19 cellular contexts compared by ENCODE assay signal in genomic region chr20:62980380-62980960, GRCh38. TPM values are rescaled to one million over a fixed set of nuclear protein-coding genes. Genes with fewer than 3 reads are reported as not detected.
DNase-seq lines count a peak whose midpoint lies in the region; ATAC-seq and TF ChIP-seq lines count a peak whose summit lies in the region.
"Had no signal": no experiment of that assay in that cellular context is flagged by ENCODE, and none has a peak within 500 bp of the region (broad histone marks: within the 10 kb centered on the region; RNA-seq: fewer than 3 reads in every experiment).

No MANE protein-coding gene starts in this region.

- no peaks in the 10 kb centered on the region for H3K9me3 ChIP-seq in KOPT-K1 (ENCODE audit: insufficient read depth, low read length, poor library complexity, severe bottlenecking)
- H3K9me3 ChIP-seq: adrenal gland, BE2C had no signal

- no peaks in the 10 kb centered on the region for H3K36me3 ChIP-seq in KOPT-K1 (ENCODE audit: insufficient read depth, low read length)
- H3K36me3 ChIP-seq: adrenal gland, BE2C had no signal

- ATAC-seq in HG03025 (IDR thresholded peaks at IDR 0.05; ENCODE audit: low FRiP score, unreplicated experiment) (no peak), GM18505 (IDR thresholded peaks at IDR 0.05; ENCODE audit: unreplicated experiment) (no peak)
- ATAC-seq: activated T-helper 17 cell treated with anti-CD3 and anti-CD28 coated beads, Interleukin-2, amount 50 U/mL, for 72 hours had no signal

- H3K36me3 Mint-ChIP-seq in glutamatergic neuron (ENCODE audit: unreplicated experiment) = no peaks in the 10 kb centered on the region
- H3K36me3 Mint-ChIP-seq in activated CD4-positive, alpha-beta T cell treated with anti-CD3 and anti-CD28 coated beads, Interleukin-2, amount 10 ng/mL, durations not matched to agents 24 days and 14 days (ENCODE audit: low read depth) = no peaks in the 10 kb centered on the region
- H3K36me3 Mint-ChIP-seq: WTC11 had no signal

- H3K4me1 Mint-ChIP-seq in glutamatergic neuron (ENCODE audit: low read depth, unreplicated experiment) = peaks cover 43% of the 10 kb centered on the region
- H3K4me1 Mint-ChIP-seq in activated CD4-positive, alpha-beta T cell treated with anti-CD3 and anti-CD28 coated beads, Interleukin-2, amount 10 ng/mL, durations not matched to agents 24 days and 14 days = peaks cover 21% of the 10 kb centered on the region
- H3K4me1 Mint-ChIP-seq: activated T-helper 17 cell treated with anti-CD3 and anti-CD28 coated beads, Interleukin-2, amount 50 U/mL, for 72 hours had no signal

- H3K27me3 Mint-ChIP-seq in glutamatergic neuron (ENCODE audit: unreplicated experiment) = peaks cover 15% of the 10 kb centered on the region
- peaks cover 42% of the 10 kb centered on the region for H3K27me3 Mint-ChIP-seq in activated CD4-positive, alpha-beta T cell treated with anti-CD3 and anti-CD28 coated beads, Interleukin-2, amount 10 ng/mL, durations not matched to agents 24 days and 14 days

- TF ChIP-seq POLR2A in GM18505 (IDR thresholded peaks at IDR 0.05; ENCODE audit: borderline replicate concordance, extremely low read depth, insufficient read depth, insufficient read length) = no peak

- peaks cover 24% of the 10 kb centered on the region for H3K9me3 Mint-ChIP-seq in glutamatergic neuron (ENCODE audit: unreplicated experiment)
- H3K9me3 Mint-ChIP-seq in activated CD4-positive, alpha-beta T cell treated with anti-CD3 and anti-CD28 coated beads, Interleukin-2, amount 10 ng/mL, durations not matched to agents 24 days and 14 days = no peaks in the 10 kb centered on the region
- H3K9me3 Mint-ChIP-seq: activated T-helper 17 cell treated with anti-CD3 and anti-CD28 coated beads, Interleukin-2, amount 50 U/mL, for 72 hours; WTC11 had no signal

- peak overlapping the region; percentile 91 for H3K27ac Mint-ChIP-seq in glutamatergic neuron (ENCODE audit: unreplicated experiment)
- no peak overlapping the region for H3K27ac Mint-ChIP-seq in activated CD4-positive, alpha-beta T cell treated with anti-CD3 and anti-CD28 coated beads, Interleukin-2, amount 10 ng/mL, durations not matched to agents 24 days and 14 days
- H3K27ac Mint-ChIP-seq: activated T-helper 17 cell treated with anti-CD3 and anti-CD28 coated beads, Interleukin-2, amount 50 U/mL, for 72 hours; WTC11 had no signal

- intact Hi-C loops in activated CD4-positive, alpha-beta T cell treated with anti-CD3 and anti-CD28 coated beads, Interleukin-2, amount 10 ng/mL, durations not matched to agents 24 days and 14 days (cut with micrococcal nuclease) = no loop called here

- H3K27ac ChIP-seq in KOPT-K1 (ENCODE audit: low read depth, low read length, poor library complexity, severe bottlenecking) = peak overlapping the region; percentile 71
- H3K27ac ChIP-seq: adrenal gland, hepatocyte, KMS-11, skin epidermis had no signal

- DNase-seq in DMS153 treated with DMSO at 0.1 percent for 48 hours (lab: John Stamatoyannopoulos, UW; ENCODE audit: unreplicated experiment) (peak; percentile 59), NCI-H2227 treated with DMSO at 0.1 percent for 48 hours (lab: John Stamatoyannopoulos, UW) (peak; percentile 16), glutamatergic neuron (no peak)
- DNase-seq in activated CD4-positive, alpha-beta T cell treated with anti-CD3 and anti-CD28 coated beads for 48 hours = no peak
- DNase-seq in activated CD4-positive, alpha-beta T cell treated with anti-CD3 and anti-CD28 coated beads, Interleukin-2, amount 10 ng/mL, durations not matched to agents 24 days and 14 days = no peak
- DNase-seq: activated CD8-positive, alpha-beta memory T cell treated with anti-CD3 and anti-CD28 coated beads for 24 hours; adrenal gland; NCI-H187 treated with DMSO at 0.1 percent for 48 hours had no signal

- peak overlapping the region; percentile 64 for H3K4me3 Mint-ChIP-seq in glutamatergic neuron (ENCODE audit: unreplicated experiment)
- no peak overlapping the region for H3K4me3 Mint-ChIP-seq in activated CD4-positive, alpha-beta T cell treated with anti-CD3 and anti-CD28 coated beads, Interleukin-2, amount 10 ng/mL, durations not matched to agents 24 days and 14 days
- H3K4me3 Mint-ChIP-seq: WTC11 had no signal

- no peak for TF ChIP-seq CTCF in glutamatergic neuron (IDR thresholded peaks at IDR 0.05; ENCODE audit: partially characterized antibody, unreplicated experiment)

RNA-seq across cellular contexts. Expression of gene BHLHE23, which starts 26.3 kb away (rescaled TPM):
- 23.9 TPM for total RNA-seq in glutamatergic neuron (ENCODE audit: unreplicated experiment)
- total RNA-seq in activated CD4-positive, alpha-beta T cell treated with anti-CD3 and anti-CD28 coated beads, Interleukin-2, amount 10 ng/mL, durations not matched to agents 24 days and 14 days = not detected in 2 replicates
- total RNA-seq: activated T-helper 17 cell treated with anti-CD3 and anti-CD28 coated beads, Interleukin-2, amount 50 U/mL, for 72 hours; adrenal gland; hepatocyte; osteocyte; T-helper 1 cell treated with Interleukin-12 subunit alpha and Interleukin-12 subunit beta and Interleukin-4 antibody, amounts not matched to agents 30 ng/mL and 1 ng/mL, for 36 hours had no signal

RNA-seq across cellular contexts. Expression of gene SLC17A9, which starts 28.0 kb away (rescaled TPM):
- total RNA-seq in glutamatergic neuron (ENCODE audit: unreplicated experiment) = 1.8 TPM
- 13.0 and 14.0 TPM in 2 replicates for total RNA-seq in activated CD4-positive, alpha-beta T cell treated with anti-CD3 and anti-CD28 coated beads, Interleukin-2, amount 10 ng/mL, durations not matched to agents 24 days and 14 days
- total RNA-seq: osteocyte had no signal

RNA-seq across cellular contexts. Expression of gene GID8, which starts 42.5 kb away (rescaled TPM):
- 57.8 TPM for total RNA-seq in glutamatergic neuron (ENCODE audit: unreplicated experiment)
- 50.0 and 58.0 TPM in 2 replicates for total RNA-seq in activated CD4-positive, alpha-beta T cell treated with anti-CD3 and anti-CD28 coated beads, Interleukin-2, amount 10 ng/mL, durations not matched to agents 24 days and 14 days

RNA-seq across cellular contexts. Expression of gene DIDO1, which starts 54.2 kb away (rescaled TPM):
- 77.8 TPM for total RNA-seq in glutamatergic neuron (ENCODE audit: unreplicated experiment)
- total RNA-seq in activated CD4-positive, alpha-beta T cell treated with anti-CD3 and anti-CD28 coated beads, Interleukin-2, amount 10 ng/mL, durations not matched to agents 24 days and 14 days = 58.5 and 61.2 TPM in 2 replicates

Comparison
In these comparisons a context has a peak if more than half of its experiments do, and no peak if none do; other contexts are left out.
1. DNase-seq: peak in DMS153 treated with DMSO at 0.1 percent for 48 hours (single experiment) and NCI-H2227 treated with DMSO at 0.1 percent for 48 hours (single experiment); none in glutamatergic neuron (single experiment), activated CD4-positive, alpha-beta T cell treated with anti-CD3 and anti-CD28 coated beads for 48 hours (single experiment) and activated CD4-positive, alpha-beta T cell treated with anti-CD3 and anti-CD28 coated beads, Interleukin-2, amount 10 ng/mL, durations not matched to agents 24 days and 14 days (single experiment).
2. RNA of gene BHLHE23, which starts 26.3 kb away (total RNA-seq): 23.9 TPM in glutamatergic neuron (single experiment); not detected in activated CD4-positive, alpha-beta T cell treated with anti-CD3 and anti-CD28 coated beads, Interleukin-2, amount 10 ng/mL, durations not matched to agents 24 days and 14 days; every median in the first group is over 10 times any median in the second.